In the genomic region with DNA sequence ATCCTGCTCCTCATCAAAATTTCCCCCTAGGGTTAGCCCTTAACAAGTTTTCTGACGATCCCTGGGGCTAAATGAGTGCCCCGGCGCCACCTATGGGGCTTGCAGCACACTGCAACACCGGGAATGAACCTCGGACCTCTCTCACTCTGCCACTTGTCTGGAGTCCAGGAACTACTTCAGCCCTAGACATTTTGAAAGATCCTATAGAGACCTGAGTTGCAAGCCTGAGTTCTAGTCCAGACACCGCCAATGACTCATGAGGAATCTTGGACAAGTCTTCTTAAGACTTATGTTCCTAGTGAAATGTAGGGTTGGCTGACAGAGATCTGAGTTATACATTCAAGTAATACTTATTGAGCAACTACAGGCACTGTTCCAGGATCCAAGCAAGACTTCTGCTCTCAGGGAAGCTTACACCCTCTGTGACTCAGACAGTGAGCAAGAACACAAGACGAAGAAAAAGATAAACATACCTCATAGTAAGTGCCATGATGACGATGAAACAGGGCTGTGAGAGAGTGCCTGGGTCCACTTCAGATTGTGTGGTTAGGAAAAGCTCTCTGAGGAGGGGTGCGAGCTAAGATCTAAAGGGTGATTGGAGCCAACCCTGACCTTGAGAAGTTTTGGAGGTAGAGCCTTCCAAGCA, we compare ENCODE assay signal across 8 cellular contexts. TPM values are rescaled to one million over a fixed set of nuclear protein-coding genes. Genes with fewer than 3 reads are reported as not detected.
A peak's percentile ranks its signal among the peaks of the same experiment; 100 is the strongest.
DNase-seq lines count a peak whose midpoint lies in the region; ATAC-seq and TF ChIP-seq lines count a peak whose summit lies in the region.

No MANE protein-coding gene starts in this region.

- H3K36me3 ChIP-seq in mucosa of descending colon (ENCODE audit: low read depth) (no peaks in the 10 kb centered on the region), transverse colon (no peaks in the 10 kb centered on the region)

- H3K4me1 ChIP-seq in mucosa of descending colon (ENCODE audit: low read depth), result no peaks in the 10 kb centered on the region
- H3K4me1 ChIP-seq in transverse colon, result peaks cover 0 to 6% (median 0%) of the 10 kb centered on the region in 4 donors

- no peak for TF ChIP-seq EP300 in transverse colon (IDR thresholded peaks at IDR 0.05; ENCODE audit: low read depth)

- in situ Hi-C loops in transverse colon (cut with MboI; ENCODE audit: low pct_ligation_motif_present in 1 of 4, low pct_unique_long_range_greater_than_20kb in 1 of 4, low sequenced_read_pairs in 3 of 4), result no loop called here

- 21 to 44% methylated on average over 3 to 9 of the region's 9 CpGs for WGBS in transverse colon (ENCODE audit: low coverage in 1 of 2), 2 donors

- H3K27me3 ChIP-seq in HL-60 (ENCODE audit: insufficient read depth, poor library complexity, severe bottlenecking) (no peaks in the 10 kb centered on the region), transverse colon (no peaks in the 10 kb centered on the region)

- TF ChIP-seq CTCF in HL-60 (IDR thresholded peaks at IDR 0.05; ENCODE audit: insufficient read depth, low read length) (peak; percentile 67), coronary artery (IDR thresholded peaks at IDR 0.05) (peak; percentile 29), mucosa of descending colon (IDR thresholded peaks at IDR 0.05) (peak; percentile 47), transverse colon (IDR thresholded peaks at IDR 0.05) (peak; percentile 50 to 68 (median 66))

- TF ChIP-seq POLR2A in transverse colon (IDR thresholded peaks at IDR 0.05), result no peak

- no peak overlapping the region for H3K4me3 ChIP-seq in HL-60 (replicated peaks; ENCODE audit: insufficient read depth, low read length)
- no peak overlapping the region for H3K4me3 ChIP-seq in coronary artery
- H3K4me3 ChIP-seq in mucosa of descending colon, result no peak overlapping the region
- no peak overlapping the region for H3K4me3 ChIP-seq in transverse colon

- no peaks in the 10 kb centered on the region for H3K9me3 ChIP-seq in mucosa of descending colon
- no peaks in the 10 kb centered on the region for H3K9me3 ChIP-seq in transverse colon

- intact Hi-C loops in mucosa of descending colon (cut with DNase I, micrococcal nuclease), result no loop called here
- intact Hi-C loops in transverse colon (cut with DNase I; ENCODE audit: low total_unique reads), result no loop called here

- peak; percentile 100 for DNase-seq in EL
- peak; percentile 35 to 51 for DNase-seq in HL-60 (ENCODE audit: low read depth in 1 of 2, low spot score in 1 of 2)
- DNase-seq in SK-N-DZ (ENCODE audit: low spot score), result peak; percentile 62
- no peak for DNase-seq in coronary artery (ENCODE audit: low spot score)
- DNase-seq in mucosa of descending colon, result peak in 2 of 3 donors; percentile 69 to 72
- DNase-seq in transverse colon, result peak; percentile 67
- DNase-seq in cerebellum (ENCODE audit: low spot score), result no peak

- H3K27ac ChIP-seq in HL-60 (replicated peaks) (no peak overlapping the region), coronary artery (peak overlapping the region in 1 of 2 donors; percentile 36), transverse colon (peak overlapping the region; percentile 51 to 68 (median 56))

- ATAC-seq in GM19467 (IDR thresholded peaks at IDR 0.05; ENCODE audit: unreplicated experiment) (peak; percentile 89), mucosa of descending colon (peak; percentile 89)

RNA-seq across cellular contexts. Expression of a gene that starts 10.2 kb away (rescaled TPM):
- polyA plus RNA-seq in SK-N-DZ (2014; cell fraction: cytosol; rRNA removed), result 14.6 and 14.9 TPM in 2 replicates
- 23.8 and 25.1 TPM in 2 replicates for polyA plus RNA-seq in SK-N-DZ (2014; cell fraction: nucleus; rRNA removed)
- total RNA-seq in mucosa of descending colon (10 to 100 TPM in 1 of 3 donors, 1 to 10 TPM in 1, under 1 TPM in 1; 0.90 to 15.1 (median 3.4) TPM), transverse colon (10 to 100 TPM in 1 of 4 donors, 1 to 10 TPM in 3; 2.0 to 14.2 (median 3.8) TPM), cerebellum (24.0 TPM)

Comparison
In these comparisons a context has a peak if more than half of its experiments do, and no peak if none do; other contexts are left out.
1. DNase-seq: peak in EL (single experiment), HL-60 (2 of 2), SK-N-DZ (single experiment), mucosa of descending colon (2 of 3) and transverse colon (single experiment); none in coronary artery (single experiment) and cerebellum (single experiment).
2. Peak in every context shown above with its lines, with median percentiles within 50 percentile points of each other: CTCF ChIP-seq.